ENCODE assay signal across 1 cellular context in genomic region chr6:24692851-24693592, GRCh38.
TF ChIP-seq lines count a peak whose summit lies in the region.

No MANE protein-coding gene starts in this region.

TF ChIP-seq in K562, 482 proteins besides CTCF, POLR2A, EP300 and RAD21:
- TF ChIP-seq TAL1 (IDR thresholded peaks at IDR 0.05), result no peak
- no peak for TF ChIP-seq MTA2 (IDR thresholded peaks at IDR 0.05; ENCODE audit: low read depth)
- TF ChIP-seq ZNF277 (CRISPR knock-in tag; IDR thresholded peaks at IDR 0.05; ENCODE audit: borderline replicate concordance), result no peak
- TF ChIP-seq PTRF (tag; IDR thresholded peaks at IDR 0.05), result no peak
- no peak for TF ChIP-seq HMG20A (CRISPR knock-in tag; conservative IDR thresholded peaks at IDR 0.05)
- TF ChIP-seq ARNT (IDR thresholded peaks at IDR 0.05), result no peak
- TF ChIP-seq NKRF (IDR thresholded peaks at IDR 0.05; ENCODE audit: borderline replicate concordance), result no peak
TF ChIP-seq in K562: peak in this region for 0.
